ENCODE assay signal across 10 cellular contexts in the genomic region with DNA sequence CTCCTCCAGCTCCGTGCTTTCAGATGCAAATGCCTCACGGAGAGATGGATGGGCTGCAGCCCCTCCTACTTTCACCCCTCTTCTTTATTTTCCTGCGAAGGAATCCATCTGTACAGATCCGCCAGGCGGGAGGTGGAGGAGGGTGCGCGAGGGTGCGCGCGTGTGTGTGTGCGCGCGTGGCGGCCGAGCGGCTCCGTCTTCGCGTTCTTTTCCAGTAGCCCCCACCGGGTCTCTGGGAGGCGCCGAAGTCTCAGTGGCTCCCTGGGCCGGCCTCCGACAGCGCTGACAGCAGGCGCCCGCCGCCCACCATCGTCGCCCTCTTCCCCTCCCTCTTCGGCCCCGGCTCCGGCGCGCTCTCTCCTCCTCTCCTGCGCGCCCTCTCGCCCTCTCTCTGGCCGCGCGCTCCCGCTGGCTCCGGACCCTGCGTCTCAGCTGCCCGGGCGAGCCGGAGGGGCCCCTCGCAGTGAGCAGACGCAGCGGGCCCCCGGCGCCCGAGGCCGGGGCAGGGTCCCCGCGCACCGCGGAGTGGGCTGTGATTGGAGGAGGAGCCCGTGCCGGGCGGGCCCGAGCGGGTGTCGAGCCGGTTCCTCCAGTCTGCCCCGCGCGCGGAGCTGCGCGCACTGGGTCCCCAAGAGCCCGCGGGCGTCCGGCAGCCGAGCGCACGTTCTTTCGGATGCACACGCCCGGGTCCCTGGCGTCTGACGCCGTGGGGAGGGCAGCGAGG. TPM values are rescaled to one million over a fixed set of nuclear protein-coding genes. Genes with fewer than 3 reads are reported as not detected.
DNase-seq lines count a peak whose midpoint lies in the region; ATAC-seq and TF ChIP-seq lines count a peak whose summit lies in the region.
"Had no signal": no experiment of that assay in that cellular context is flagged by ENCODE, and none has a peak within 500 bp of the region (broad histone marks: within the 10 kb centered on the region; RNA-seq: fewer than 3 reads in every experiment).

A gene with protein sequence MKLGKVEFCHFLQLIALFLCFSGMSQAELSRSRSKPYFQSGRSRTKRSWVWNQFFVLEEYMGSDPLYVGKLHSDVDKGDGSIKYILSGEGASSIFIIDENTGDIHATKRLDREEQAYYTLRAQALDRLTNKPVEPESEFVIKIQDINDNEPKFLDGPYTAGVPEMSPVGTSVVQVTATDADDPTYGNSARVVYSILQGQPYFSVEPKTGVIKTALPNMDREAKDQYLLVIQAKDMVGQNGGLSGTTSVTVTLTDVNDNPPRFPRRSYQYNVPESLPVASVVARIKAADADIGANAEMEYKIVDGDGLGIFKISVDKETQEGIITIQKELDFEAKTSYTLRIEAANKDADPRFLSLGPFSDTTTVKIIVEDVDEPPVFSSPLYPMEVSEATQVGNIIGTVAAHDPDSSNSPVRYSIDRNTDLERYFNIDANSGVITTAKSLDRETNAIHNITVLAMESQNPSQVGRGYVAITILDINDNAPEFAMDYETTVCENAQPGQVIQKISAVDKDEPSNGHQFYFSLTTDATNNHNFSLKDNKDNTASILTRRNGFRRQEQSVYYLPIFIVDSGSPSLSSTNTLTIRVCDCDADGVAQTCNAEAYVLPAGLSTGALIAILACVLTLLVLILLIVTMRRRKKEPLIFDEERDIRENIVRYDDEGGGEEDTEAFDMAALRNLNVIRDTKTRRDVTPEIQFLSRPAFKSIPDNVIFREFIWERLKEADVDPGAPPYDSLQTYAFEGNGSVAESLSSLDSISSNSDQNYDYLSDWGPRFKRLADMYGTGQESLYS (plus strand): TSS at position 592 of the 724 bp plus-strand sequence. CDS start 11,831 bp downstream, outside the sequence.

- H3K9me3 ChIP-seq in heart left ventricle: no peaks in the 10 kb centered on the region
- H3K9me3 ChIP-seq in Peyer's patch: no peaks in the 10 kb centered on the region

- peaks cover 0 to 10% (median 0%) of the 10 kb centered on the region in 12 donors for H3K4me1 ChIP-seq in heart left ventricle
- peaks cover 0 to 11% (median 0%) of the 10 kb centered on the region in 4 donors for H3K4me1 ChIP-seq in Peyer's patch

- WGBS in heart left ventricle, 4 donors: 0 to 1% (median 1%) methylated on average over 43 to 85 of the region's 85 CpGs

- peak in 2 of 4 donors; percentile 10 to 36 for ATAC-seq in heart left ventricle
- no peak for ATAC-seq in GM19463 (IDR thresholded peaks at IDR 0.05; ENCODE audit: unreplicated experiment)
- ATAC-seq in GM21390 (IDR thresholded peaks at IDR 0.05; ENCODE audit: unreplicated experiment): no peak

- H3K27ac ChIP-seq in heart left ventricle (no peak within 1 kb of the TSS), Peyer's patch (no peak within 1 kb of the TSS)

- intact Hi-C loops in heart left ventricle (cut with DNase I): no loop called here

- peak; percentile 78 for DNase-seq in NCI-H510A treated with DMSO at 0.1 percent for 48 hours (lab: John Stamatoyannopoulos, UW)
- DNase-seq in heart left ventricle: no peak
- DNase-seq in putamen (ENCODE audit: low spot score): peak; percentile 25
- no peak for DNase-seq in Peyer's patch
- no peak for DNase-seq in hepatic stellate cell (ENCODE audit: low spot score)
- DNase-seq: stimulated activated CD4-positive, alpha-beta T cell treated with anti-CD3 and anti-CD28 coated beads, Interleukin-1b, Interleukin-23, amount 100 ng/mL, for 48 hours had no signal

- no peaks in the 10 kb centered on the region for H3K36me3 ChIP-seq in heart left ventricle
- no peaks in the 10 kb centered on the region for H3K36me3 ChIP-seq in Peyer's patch

- peak within 1 kb of the TSS; percentile 27 for H3K4me3 ChIP-seq in GM08714 (ENCODE audit: low read length)
- peak within 1 kb of the TSS; percentile 17 to 66 (median 46) for H3K4me3 ChIP-seq in heart left ventricle
- H3K4me3 ChIP-seq in Peyer's patch: peak within 1 kb of the TSS in 2 of 4 donors; percentile 26 to 40

- TF ChIP-seq CTCF in heart left ventricle (IDR thresholded peaks at IDR 0.05) (no peak), Peyer's patch (IDR thresholded peaks at IDR 0.05) (no peak)

- peaks cover 6 to 32% (median 23%) of the 10 kb centered on the region in 9 donors for H3K27me3 ChIP-seq in heart left ventricle
- peaks cover 0 to 4% of the 10 kb centered on the region in 2 donors for H3K27me3 ChIP-seq in Peyer's patch

- TF ChIP-seq POLR2A in heart left ventricle (IDR thresholded peaks at IDR 0.05) (no peak), Peyer's patch (IDR thresholded peaks at IDR 0.05) (no peak)

RNA-seq across cellular contexts. Expression of the gene that starts here (rescaled TPM):
- total RNA-seq in heart left ventricle (under 1 TPM in 1 of 9 donors, not detected in 8; 0.04 TPM), Peyer's patch (not detected)
- polyA plus RNA-seq in heart left ventricle: not detected
- total RNA-seq: fibroblast of villous mesenchyme had no signal

Comparison
In these comparisons a context has a peak if more than half of its experiments do, and no peak if none do; other contexts are left out.
1. DNase-seq: peak in NCI-H510A treated with DMSO at 0.1 percent for 48 hours (single experiment) and putamen (single experiment); none in heart left ventricle (0 of 5), Peyer's patch (0 of 3) and hepatic stellate cell (single experiment).